ENCODE assay signal across 26 cellular contexts in the genomic region with DNA sequence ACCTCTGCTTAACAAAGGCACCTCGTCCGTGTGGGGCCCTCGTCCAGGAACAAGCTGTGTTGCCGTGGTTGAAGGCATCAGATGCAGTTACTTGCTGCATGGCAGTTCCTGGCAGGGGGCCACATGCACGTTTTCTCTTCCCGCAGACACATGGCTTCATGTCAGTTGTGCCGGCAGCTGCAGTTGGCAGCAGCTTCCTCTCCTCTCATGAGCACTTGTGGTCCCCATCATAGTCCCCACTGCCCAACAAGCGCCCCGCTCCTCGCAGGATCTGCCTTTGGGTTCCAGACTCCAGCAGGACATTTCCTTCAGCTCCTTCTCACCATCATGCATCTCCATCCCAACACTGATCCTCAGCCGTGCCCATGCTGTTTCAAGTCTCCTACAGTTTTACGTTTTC. TPM values are rescaled to one million over a fixed set of nuclear protein-coding genes. Genes with fewer than 3 reads are reported as not detected.
DNase-seq lines count a peak whose midpoint lies in the region; ATAC-seq, FAIRE-seq and TF ChIP-seq lines count a peak whose summit lies in the region.
"Had no signal": no experiment of that assay in that cellular context is flagged by ENCODE, and none has a peak within 500 bp of the region (broad histone marks: within the 10 kb centered on the region; RNA-seq: fewer than 3 reads in every experiment).

No MANE protein-coding gene starts in this region.

- in situ Hi-C loops in K562 (cut with MboI): no loop called here

- H3K9me3 ChIP-seq in right cardiac atrium (ENCODE audit: control insufficient read depth, low read length) (no peaks in the 10 kb centered on the region), heart left ventricle (no peaks in the 10 kb centered on the region), K562 (replicated peaks; ENCODE audit: control insufficient read depth, insufficient read depth, low read depth, low read length) (no peaks in the 10 kb centered on the region)
- H3K9me3 ChIP-seq: colonic mucosa, Peyer's patch, psoas muscle, suprapubic skin had no signal

- TF ChIP-seq RAD21 in K562 (CRISPR knock-in tag; conservative IDR thresholded peaks at IDR 0.05 in 1 of 2, IDR thresholded peaks at IDR 0.05 in 1 of 2): no peak

- H3K27ac Mint-ChIP-seq in activated naive CD8-positive, alpha-beta T cell treated with anti-CD3 and anti-CD28 coated beads, Interleukin-2, amount 50 U/mL, for 24 hours: no peak overlapping the region
- no peak overlapping the region for H3K27ac Mint-ChIP-seq in activated CD8-positive, alpha-beta T cell treated with anti-CD3 and anti-CD28 coated beads, Interleukin-2, amount 10 ng/mL, durations not matched to agents 7 days and 5 days
- H3K27ac Mint-ChIP-seq: HFFc6; stimulated activated memory B cell treated with anti-CD40 and anti-IgM and Interleukin-4, amounts not matched to agents 10 μg/mL and 1 μg/mL and 100 μg/mL, for 72 hours had no signal

- H3K27ac ChIP-seq in right cardiac atrium (ENCODE audit: low read length) (no peak overlapping the region), heart left ventricle (no peak overlapping the region), K562 (ENCODE audit: extremely low read depth, low read depth, low read length) (no peak overlapping the region)
- H3K27ac ChIP-seq: colonic mucosa, KMS-11, Peyer's patch, psoas muscle, suprapubic skin had no signal

- CTCF ChIA-PET in K562 (lab: Yijun Ruan, JAX; ENCODE audit: low intra/inter-chr PET ratio): no interaction called here
- CTCF ChIA-PET in activated CD8-positive, alpha-beta T cell treated with anti-CD3 and anti-CD28 coated beads, Interleukin-2, amount 10 ng/mL, durations not matched to agents 7 days and 5 days (lab: Charles Lee): interaction anchor here (0.7 kb wide), 1 partner anchor 33 kb away, joined by 3 read pairs; no protein-coding TSS in a partner anchor

- no peaks in the 10 kb centered on the region for H3K4me1 Mint-ChIP-seq in activated naive CD8-positive, alpha-beta T cell treated with anti-CD3 and anti-CD28 coated beads, Interleukin-2, amount 50 U/mL, for 24 hours
- peaks cover 3% of the 10 kb centered on the region for H3K4me1 Mint-ChIP-seq in activated CD8-positive, alpha-beta T cell treated with anti-CD3 and anti-CD28 coated beads, Interleukin-2, amount 10 ng/mL, durations not matched to agents 7 days and 5 days (ENCODE audit: low read depth)
- H3K4me1 Mint-ChIP-seq: stimulated activated memory B cell treated with anti-CD40 and anti-IgM and Interleukin-4, amounts not matched to agents 10 μg/mL and 1 μg/mL and 100 μg/mL, for 72 hours had no signal

- H3K27me3 Mint-ChIP-seq in activated naive CD8-positive, alpha-beta T cell treated with anti-CD3 and anti-CD28 coated beads, Interleukin-2, amount 50 U/mL, for 24 hours: peaks cover 49% of the 10 kb centered on the region
- peaks cover 38% of the 10 kb centered on the region for H3K27me3 Mint-ChIP-seq in activated CD8-positive, alpha-beta T cell treated with anti-CD3 and anti-CD28 coated beads, Interleukin-2, amount 10 ng/mL, durations not matched to agents 7 days and 5 days (ENCODE audit: low read depth)

- WGBS in right cardiac atrium: 51% methylated on average over 12 of the region's 12 CpGs
- WGBS in heart left ventricle, 4 donors: 44 to 60% (median 50%) methylated on average over 12 of the region's 12 CpGs
- WGBS in K562 (ENCODE audit: insufficient coverage, low coverage, missing lambda C conversion rate): 54% methylated on average over 12 of the region's 12 CpGs

- no peaks in the 10 kb centered on the region for H3K9me1 ChIP-seq in K562 (ENCODE audit: control insufficient read depth, insufficient read depth, low read length)

- H3K27me3 ChIP-seq in right cardiac atrium (ENCODE audit: control insufficient read depth, insufficient read depth): no peaks in the 10 kb centered on the region
- no peaks in the 10 kb centered on the region for H3K27me3 ChIP-seq in heart left ventricle
- H3K27me3 ChIP-seq in K562 (ENCODE audit: control insufficient read depth in 2 of 2, insufficient read depth in 2 of 2, low read length in 2 of 2): no peaks in the 10 kb centered on the region
- H3K27me3 ChIP-seq: colonic mucosa, Peyer's patch, suprapubic skin had no signal

- peak overlapping the region; percentile 30; the same call in 1 of the 2 replicates for H2AFZ ChIP-seq in K562 (ENCODE audit: low read depth, low read length)

- intact Hi-C loops in right cardiac atrium (cut with DNase I) (no loop called here), heart left ventricle (cut with DNase I) (loop anchor here in 1 of 10 donors (10.0 kb wide), 1 partner anchor 335 kb away; no protein-coding TSS in a partner anchor), K562 (cut with micrococcal nuclease) (no loop called here)

- H4K20me1 ChIP-seq in K562 (replicated peaks; ENCODE audit: control insufficient read depth, insufficient read depth, low read length): no peaks in the 10 kb centered on the region

- H3K9me3 Mint-ChIP-seq in activated naive CD8-positive, alpha-beta T cell treated with anti-CD3 and anti-CD28 coated beads, Interleukin-2, amount 50 U/mL, for 24 hours: no peaks in the 10 kb centered on the region
- H3K9me3 Mint-ChIP-seq in activated CD8-positive, alpha-beta T cell treated with anti-CD3 and anti-CD28 coated beads, Interleukin-2, amount 10 ng/mL, durations not matched to agents 7 days and 5 days (ENCODE audit: insufficient read depth): no peaks in the 10 kb centered on the region
- H3K9me3 Mint-ChIP-seq: HFFc6; stimulated activated memory B cell treated with anti-CD40 and anti-IgM and Interleukin-4, amounts not matched to agents 10 μg/mL and 1 μg/mL and 100 μg/mL, for 72 hours had no signal

- H3K4me2 ChIP-seq in K562 (ENCODE audit: insufficient read depth, low read length): no peak overlapping the region
- H3K4me2 ChIP-seq: KMS-11 had no signal

- H3K9ac ChIP-seq in K562 (ENCODE audit: insufficient read depth in 1 of 2, low read depth in 2 of 2, low read length in 2 of 2): peak overlapping the region in 1 of 2 experiments; percentile 33; a peak in 1 of 4 replicates
- H3K9ac ChIP-seq: KMS-11 had no signal

- no peak for TF ChIP-seq POLR2A in heart left ventricle (IDR thresholded peaks at IDR 0.05)
- no peak for TF ChIP-seq POLR2A in K562 (conservative IDR thresholded peaks at IDR 0.05)

- no peak for TF ChIP-seq CTCF in heart left ventricle (IDR thresholded peaks at IDR 0.05)
- no peak for TF ChIP-seq CTCF in K562 (IDR thresholded peaks at IDR 0.05 in 2 of 3, conservative IDR thresholded peaks at IDR 0.05 in 1 of 3; ENCODE audit: insufficient read depth in 2 of 3, low read depth in 1 of 3, low read length in 3 of 3)

- H3K79me2 ChIP-seq in K562 (ENCODE audit: control insufficient read depth, insufficient read depth, low read length): no peaks in the 10 kb centered on the region

- ATAC-seq in right cardiac atrium (peak in 1 of 2 donors; percentile 31), heart left ventricle (no peak), K562 (no peak)
- no peak for ATAC-seq in activated naive CD8-positive, alpha-beta T cell treated with anti-CD3 and anti-CD28 coated beads, Interleukin-2, amount 50 U/mL, for 24 hours
- ATAC-seq in activated CD8-positive, alpha-beta T cell treated with anti-CD3 and anti-CD28 coated beads, Interleukin-2, amount 10 ng/mL, durations not matched to agents 7 days and 5 days: no peak
- ATAC-seq: left colon; psoas muscle; stimulated activated memory B cell treated with anti-CD40 and anti-IgM and Interleukin-4, amounts not matched to agents 10 μg/mL and 1 μg/mL and 100 μg/mL, for 72 hours had no signal

- H3K36me3 ChIP-seq in heart left ventricle (no peaks in the 10 kb centered on the region), K562 (ENCODE audit: control insufficient read depth, insufficient read depth, low read length) (no peaks in the 10 kb centered on the region)
- H3K36me3 ChIP-seq: colonic mucosa, Peyer's patch, suprapubic skin had no signal

- DNase-seq in right cardiac atrium (peak in 2 of 3 donors; percentile 47 to 66), heart left ventricle (no peak), NCI-H1694 (lab: John Stamatoyannopoulos, UW) (peak; percentile 57), K562 (ENCODE audit: extremely low read depth in 1 of 4, low spot score in 3 of 4) (no peak)
- DNase-seq in stimulated activated CD4-positive, alpha-beta T cell treated with anti-CD3 and anti-CD28 coated beads, Interleukin-15, amount 100 ng/mL, for 24 hours: no peak
- no peak for DNase-seq in stimulated activated CD4-positive, alpha-beta T cell treated with anti-CD3 and anti-CD28 coated beads, Interleukin-4, amount 100 ng/mL, for 24 hours
- DNase-seq in activated naive CD8-positive, alpha-beta T cell treated with anti-CD3 and anti-CD28 coated beads, Interleukin-2, amount 50 U/mL, for 24 hours: no peak
- no peak for DNase-seq in activated CD8-positive, alpha-beta T cell treated with anti-CD3 and anti-CD28 coated beads, Interleukin-2, amount 10 ng/mL, durations not matched to agents 7 days and 5 days
- DNase-seq: activated naive CD4-positive, alpha-beta T cell treated with Interleukin-2 at 50 U/mL for 16 hours; activated T-cell treated with anti-CD3 and anti-CD28 coated beads, Interleukin-2, amount 50 U/mL, for 48 hours; C1 segment of cervical spinal cord; colonic mucosa; effector memory CD4-positive, alpha-beta T cell; HFFc6; left colon; NCI-H2081; NCI-H524; Peyer's patch; psoas muscle; small intestine; stimulated activated CD4-positive, alpha-beta T cell treated with anti-CD3 and anti-CD28 coated beads, Interleukin-2, amount 100 ng/mL, for 48 hours had no signal

- no peak for FAIRE-seq in K562 (lab: Jason Lieb, UNC)
- FAIRE-seq: bronchial epithelial cell, small intestine, urothelium cell line had no signal

- H3K4me1 ChIP-seq in right cardiac atrium (ENCODE audit: control insufficient read depth, insufficient read depth, low read length) (no peaks in the 10 kb centered on the region), heart left ventricle (no peaks in the 10 kb centered on the region), K562 (replicated peaks in 1 of 2; ENCODE audit: control insufficient read depth in 2 of 2, insufficient read depth in 2 of 2, low read length in 2 of 2) (peaks cover 5 to 10% of the 10 kb centered on the region in 2 experiments; a peak in 4 of 5 replicates)
- H3K4me1 ChIP-seq: colonic mucosa, Peyer's patch, psoas muscle, suprapubic skin had no signal

- H3K4me3 Mint-ChIP-seq in activated naive CD8-positive, alpha-beta T cell treated with anti-CD3 and anti-CD28 coated beads, Interleukin-2, amount 50 U/mL, for 24 hours: no peak overlapping the region
- H3K4me3 Mint-ChIP-seq in activated CD8-positive, alpha-beta T cell treated with anti-CD3 and anti-CD28 coated beads, Interleukin-2, amount 10 ng/mL, durations not matched to agents 7 days and 5 days: no peak overlapping the region
- H3K4me3 Mint-ChIP-seq: HFFc6; stimulated activated memory B cell treated with anti-CD40 and anti-IgM and Interleukin-4, amounts not matched to agents 10 μg/mL and 1 μg/mL and 100 μg/mL, for 72 hours had no signal

- no TSS peak for BruUV-seq in K562 (replicated peaks; lab: Mats Ljungman, UMichigan)

- TF ChIP-seq EP300 in K562 (IDR thresholded peaks at IDR 0.05; ENCODE audit: low read length): no peak

- POLR2A ChIA-PET in K562 (lab: Yijun Ruan, JAX): interaction anchor here (0.6 to 1.2 kb wide), 4 partner anchors 9 to 76 kb away, joined by 3 to 6 read pairs (median 3); no protein-coding TSS in a partner anchor
- POLR2A ChIA-PET in activated CD8-positive, alpha-beta T cell treated with anti-CD3 and anti-CD28 coated beads, Interleukin-2, amount 10 ng/mL, durations not matched to agents 7 days and 5 days (lab: Charles Lee): no interaction called here

- H3K4me3 ChIP-seq in right cardiac atrium (ENCODE audit: low read length): no peak overlapping the region
- H3K4me3 ChIP-seq in heart left ventricle: no peak overlapping the region
- H3K4me3 ChIP-seq in K562: no peak overlapping the region
- H3K4me3 ChIP-seq: colonic mucosa, Peyer's patch, psoas muscle, suprapubic skin had no signal

- H3K36me3 Mint-ChIP-seq in activated naive CD8-positive, alpha-beta T cell treated with anti-CD3 and anti-CD28 coated beads, Interleukin-2, amount 50 U/mL, for 24 hours (ENCODE audit: low read depth): no peaks in the 10 kb centered on the region
- no peaks in the 10 kb centered on the region for H3K36me3 Mint-ChIP-seq in activated CD8-positive, alpha-beta T cell treated with anti-CD3 and anti-CD28 coated beads, Interleukin-2, amount 10 ng/mL, durations not matched to agents 7 days and 5 days (ENCODE audit: low read depth)
- H3K36me3 Mint-ChIP-seq: stimulated activated memory B cell treated with anti-CD40 and anti-IgM and Interleukin-4, amounts not matched to agents 10 μg/mL and 1 μg/mL and 100 μg/mL, for 72 hours had no signal

RNA-seq across cellular contexts. Expression of a gene that starts 7.1 kb away (rescaled TPM):
- total RNA-seq in right cardiac atrium (10 to 100 TPM; 45.3 to 58.0 (median 48.9) TPM), heart left ventricle (100 to 1,000 TPM in 1 of 9 donors, 10 to 100 TPM in 8; 38.0 to 100 (median 51.8) TPM), K562 (2014; rRNA removed) (91.9 and 117 TPM in 2 replicates), K562 (2014; rRNA removed; fragmentation: Illumina TruSeq; extraction: Trizol) (114 and 135 TPM in 2 replicates), K562 (2015; rRNA removed; fragmentation: Illumina TruSeq; extraction: Trizol) (111 and 112 TPM in 2 replicates), K562 (2021) (106 and 129 TPM in 2 replicates)
- polyA plus RNA-seq in right cardiac atrium (23.0 TPM), heart left ventricle (10 to 100 TPM; 27.6 to 31.5 TPM), K562 (2011; rRNA removed) (95.7 and 96.7 TPM in 2 replicates), K562 (2014; fragmentation: Illumina TruSeq; extraction: Trizol) (95.0 and 105 TPM in 2 replicates), K562 (2014; fragmentation: Nextera tagmentation; extraction: Ambion mirVana) (1 to 10 TPM; 7.2 to 9.7 TPM), K562 (2014; rRNA removed) (78.9 and 96.4 TPM in 2 replicates)
- total RNA-seq in K562 (2011; cell fraction: chromatin; rRNA removed; ENCODE audit: low replicate concordance): 294 and 779 TPM in 2 replicates
- 128 and 193 TPM in 2 replicates for total RNA-seq in K562 (2011; cell fraction: nucleolus; rRNA removed)
- total RNA-seq in K562 (2011; cell fraction: nucleoplasm; rRNA removed): 330 and 387 TPM in 2 replicates
- polyA plus RNA-seq in K562 (2011; cell fraction: cytosol; rRNA removed): 29.3 and 38.3 TPM in 2 replicates
- 374 and 388 TPM in 2 replicates for polyA plus RNA-seq in K562 (2011; cell fraction: nucleus; rRNA removed)
- 62.0 and 64.2 TPM in 2 replicates for polyA plus RNA-seq in K562 (2012)
- polyA minus RNA-seq in K562 (2011; rRNA and poly(A)+ RNA removed): 183 and 194 TPM in 2 replicates
- 78.4 and 100 TPM in 2 replicates for polyA minus RNA-seq in K562 (2011; cell fraction: cytosol; rRNA and poly(A)+ RNA removed)
- 234 and 345 TPM in 2 replicates for polyA minus RNA-seq in K562 (2011; cell fraction: nucleus; rRNA and poly(A)+ RNA removed)
- total RNA-seq in activated CD8-positive, alpha-beta T cell treated with anti-CD3 and anti-CD28 coated beads, Interleukin-2, amount 10 ng/mL, durations not matched to agents 7 days and 5 days: 10 to 100 TPM; 20.9 to 24.2 TPM

Comparison
In these comparisons a context has a peak if more than half of its experiments do, and no peak if none do; other contexts are left out.
1. DNase-seq: peak in right cardiac atrium (2 of 3) and NCI-H1694 (single experiment); none in heart left ventricle (0 of 5), K562 (0 of 4), stimulated activated CD4-positive, alpha-beta T cell treated with anti-CD3 and anti-CD28 coated beads, Interleukin-15, amount 100 ng/mL, for 24 hours (single experiment), stimulated activated CD4-positive, alpha-beta T cell treated with anti-CD3 and anti-CD28 coated beads, Interleukin-4, amount 100 ng/mL, for 24 hours (single experiment), activated naive CD8-positive, alpha-beta T cell treated with anti-CD3 and anti-CD28 coated beads, Interleukin-2, amount 50 U/mL, for 24 hours (single experiment) and activated CD8-positive, alpha-beta T cell treated with anti-CD3 and anti-CD28 coated beads, Interleukin-2, amount 10 ng/mL, durations not matched to agents 7 days and 5 days (single experiment).